In the genomic region with DNA sequence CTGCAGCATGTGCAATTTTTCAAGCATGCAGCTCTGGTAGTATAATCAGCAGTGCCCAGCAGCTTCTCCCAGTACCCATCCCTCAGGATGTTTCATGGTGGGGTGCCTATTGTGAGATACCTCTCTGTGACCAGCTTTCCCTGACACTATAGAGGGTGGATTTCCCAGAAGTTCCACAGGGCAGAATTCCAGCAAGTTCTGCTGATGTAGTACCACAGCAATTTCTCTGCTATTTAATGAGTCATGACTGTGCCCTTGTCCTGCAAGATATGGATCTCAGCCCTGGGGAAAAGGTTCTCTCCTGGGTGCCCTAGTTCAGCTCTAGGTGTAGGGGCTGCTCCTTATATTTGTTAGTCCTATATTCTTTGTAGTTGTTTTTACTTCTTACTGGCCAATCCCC, we compare ENCODE assay signal across 20 cellular contexts.
DNase-seq lines count a peak whose midpoint lies in the region; ATAC-seq, FAIRE-seq and TF ChIP-seq lines count a peak whose summit lies in the region.
"Had no signal": no experiment of that assay in that cellular context is flagged by ENCODE, and none has a peak within 500 bp of the region (broad histone marks: within the 10 kb centered on the region; RNA-seq: fewer than 3 reads in every experiment).

No MANE protein-coding gene starts in this region.

- intact Hi-C loops in heart right ventricle (cut with DNase I), result no loop called here
- intact Hi-C loops in kidney (cut with DNase I), result no loop called here

- H3K9me3 ChIP-seq in GM23248 (ENCODE audit: low read depth) (no peaks in the 10 kb centered on the region), adipocyte (ENCODE audit: control insufficient read depth, low read length) (peaks cover 26% of the 10 kb centered on the region), heart right ventricle (peaks cover 0 to 33% (median 10%) of the 10 kb centered on the region in 11 donors), kidney (ENCODE audit: control insufficient read depth in 1 of 2, low read length in 2 of 2) (peaks cover 2 to 3% of the 10 kb centered on the region in 2 donors)

- peaks cover 22% of the 10 kb centered on the region for H3K4me1 ChIP-seq in GM23248 (ENCODE audit: insufficient read depth)
- peaks cover 3% of the 10 kb centered on the region for H3K4me1 ChIP-seq in adipocyte (ENCODE audit: control insufficient read depth, insufficient read depth, low read length)
- H3K4me1 ChIP-seq in heart right ventricle, result no peaks in the 10 kb centered on the region
- H3K4me1 ChIP-seq in kidney (ENCODE audit: control insufficient read depth in 1 of 2, insufficient read depth in 1 of 2, low read depth in 1 of 2, low read length in 2 of 2), result no peaks in the 10 kb centered on the region
- H3K4me1 ChIP-seq: lower lobe of right lung had no signal

- H3K27ac ChIP-seq in GM23248, result 0 out of 2 replicates have a peak overlapping the region, but pooled peaks have one; percentile 24
- H3K27ac ChIP-seq in heart right ventricle, result no peak overlapping the region
- H3K27ac ChIP-seq in kidney (ENCODE audit: low read depth in 2 of 2, low read length in 2 of 2), result no peak overlapping the region
- H3K27ac ChIP-seq: cardiac muscle cell, lower lobe of right lung had no signal

- peaks cover 20% of the 10 kb centered on the region for H3F3A ChIP-seq in GM23248 (ENCODE audit: insufficient read depth)

- TF ChIP-seq CTCF in heart right ventricle (IDR thresholded peaks at IDR 0.05) (no peak), kidney (IDR thresholded peaks at IDR 0.05; ENCODE audit: borderline replicate concordance, extremely low read depth, insufficient read depth) (no peak)

- H4K20me1 ChIP-seq in GM23248 (ENCODE audit: insufficient read depth), result no peaks in the 10 kb centered on the region

- H3K27me3 ChIP-seq in GM23248 (replicated peaks; ENCODE audit: insufficient read depth) (no peaks in the 10 kb centered on the region), adipocyte (replicated peaks; ENCODE audit: control insufficient read depth, insufficient read depth, low read length) (no peaks in the 10 kb centered on the region), heart right ventricle (no peaks in the 10 kb centered on the region)
- H3K27me3 ChIP-seq: cardiac muscle cell, MG63 had no signal

- peak; percentile 81 for DNase-seq in GM23248
- peak; percentile 46 for DNase-seq in adipocyte (ENCODE audit: low read depth)
- DNase-seq in fibroblast of gingiva (ENCODE audit: low read depth), result peak; percentile 33
- DNase-seq in renal cortical epithelial cell (ENCODE audit: low read depth), result peak; percentile 65
- DNase-seq in heart right ventricle, result no peak
- no peak for DNase-seq in DMS79 (lab: John Stamatoyannopoulos, UW)
- DNase-seq in kidney, result no peak
- DNase-seq: activated CD4-positive, alpha-beta T cell treated with anti-CD3 and anti-CD28 coated beads for 1 hour; activated naive CD8-positive, alpha-beta T cell treated with anti-CD3 and anti-CD28 coated beads for 36 hours; dermis blood vessel endothelial cell; head of caudate nucleus; lower lobe of right lung; MG63; NCI-H146; occipital lobe; OCI-M1; SK-N-SH; T1000 had no signal

- no peak for FAIRE-seq in kidney (lab: Jason Lieb, UNC)
- FAIRE-seq: endothelial cell of umbilical vein had no signal

- in situ Hi-C loops in GM23248 (cut with MboI), result no loop called here

- H3K9me2 ChIP-seq in GM23248 (ENCODE audit: insufficient read depth), result no peaks in the 10 kb centered on the region
- H3K9me2 ChIP-seq: SK-N-SH had no signal

- H3K9ac ChIP-seq in GM23248 (no peak overlapping the region), adipocyte (ENCODE audit: low read length) (no peak overlapping the region), kidney (ENCODE audit: low read length in 2 of 2) (no peak overlapping the region)
- H3K9ac ChIP-seq: SK-N-SH had no signal

- H3K36me3 ChIP-seq in GM23248 (ENCODE audit: low read depth), result no peaks in the 10 kb centered on the region
- no peaks in the 10 kb centered on the region for H3K36me3 ChIP-seq in adipocyte (ENCODE audit: control insufficient read depth, insufficient read depth, low read length, severe bottlenecking)
- H3K36me3 ChIP-seq in heart right ventricle, result no peaks in the 10 kb centered on the region
- no peaks in the 10 kb centered on the region for H3K36me3 ChIP-seq in kidney (ENCODE audit: control insufficient read depth in 1 of 2, insufficient read depth in 2 of 2, low read length in 2 of 2)
- H3K36me3 ChIP-seq: cardiac muscle cell, lower lobe of right lung, MG63 had no signal

- no peak for ATAC-seq in heart right ventricle
- ATAC-seq: lower lobe of right lung had no signal

- no peak overlapping the region for H2AFZ ChIP-seq in GM23248

- H3K4me2 ChIP-seq in GM23248 (ENCODE audit: unreplicated experiment), result no peak overlapping the region
- H3K4me2 ChIP-seq: SK-N-SH had no signal

- H3K4me3 ChIP-seq in GM23248 (no peak overlapping the region), adipocyte (ENCODE audit: low read length) (no peak overlapping the region), heart right ventricle (no peak overlapping the region), kidney (ENCODE audit: low read length in 2 of 2) (no peak overlapping the region)
- H3K4me3 ChIP-seq: cardiac muscle cell, lower lobe of right lung, MG63 had no signal

- H3K79me2 ChIP-seq in GM23248 (ENCODE audit: insufficient read depth), result no peaks in the 10 kb centered on the region

Comparison
In these comparisons a context has a peak if more than half of its experiments do, and no peak if none do; other contexts are left out.
1. DNase-seq: peak in GM23248 (single experiment), adipocyte (single experiment), fibroblast of gingiva (single experiment) and renal cortical epithelial cell (single experiment); none in heart right ventricle (0 of 2), DMS79 (single experiment) and kidney (single experiment).